ENCODE assay signal across 1 cellular context in genomic region chr17:45060382-45060823, GRCh38.
TF ChIP-seq lines count a peak whose summit lies in the region.

No MANE protein-coding gene starts in this region.

TF ChIP-seq in HepG2, 621 proteins besides CTCF, POLR2A, EP300 and RAD21 (continued from another document and continues in another):
- TF ChIP-seq ZNF407 (CRISPR knock-in tag; IDR thresholded peaks at IDR 0.05; ENCODE audit: not compliant biosample characterization) (no peak), FOXK1 (CRISPR knock-in tag; IDR thresholded peaks at IDR 0.05; ENCODE audit: borderline replicate concordance, low read depth) (no peak), ZNF569 (CRISPR knock-in tag; IDR thresholded peaks at IDR 0.05; ENCODE audit: borderline replicate concordance) (no peak), E2F5 (CRISPR knock-in tag; conservative IDR thresholded peaks at IDR 0.05) (no peak), RELA (CRISPR knock-in tag; IDR thresholded peaks at IDR 0.05) (no peak), CSRNP2 (CRISPR knock-in tag; conservative IDR thresholded peaks at IDR 0.05; ENCODE audit: low read depth) (no peak), PAXIP1 (CRISPR knock-in tag; conservative IDR thresholded peaks at IDR 0.05) (peak; percentile 30; the same call in 1 of the 2 replicates), CHCHD3 (CRISPR knock-in tag; IDR thresholded peaks at IDR 0.05) (no peak), ZBTB34 (CRISPR knock-in tag; IDR thresholded peaks at IDR 0.05) (no peak), NCOA5 (CRISPR knock-in tag; IDR thresholded peaks at IDR 0.05) (0 out of 2 replicates have a peak, but pooled peaks have one; percentile 40), ZNF280B (CRISPR knock-in tag; IDR thresholded peaks at IDR 0.05; ENCODE audit: borderline replicate concordance) (peak; percentile 28; the same call in 1 of the 2 replicates), ISL2 (CRISPR knock-in tag; IDR thresholded peaks at IDR 0.05) (no peak; the same call in 1 of the 2 replicates), ZBTB26 (CRISPR knock-in tag; IDR thresholded peaks at IDR 0.05; ENCODE audit: borderline replicate concordance) (no peak; the same call in 1 of the 2 replicates), BCL6 (CRISPR knock-in tag; IDR thresholded peaks at IDR 0.05) (no peak; the same call in 1 of the 2 replicates), ZNF282 (IDR thresholded peaks at IDR 0.05; ENCODE audit: partially characterized antibody) (no peak), CCDC6 (CRISPR knock-in tag; IDR thresholded peaks at IDR 0.05) (no peak), PCBP2 (optimal IDR thresholded peaks at IDR 0.05; ENCODE audit: low read depth, low read length, poor library complexity, severe bottlenecking) (no peak), ZNF350 (CRISPR knock-in tag; IDR thresholded peaks at IDR 0.05; ENCODE audit: borderline replicate concordance, low read depth) (no peak), DNMT3B (CRISPR knock-in tag; conservative IDR thresholded peaks at IDR 0.05) (no peak; the same call in 1 of the 2 replicates), ZNF609 (CRISPR knock-in tag; IDR thresholded peaks at IDR 0.05; ENCODE audit: borderline replicate concordance) (peak; percentile 47; the same call in 1 of the 2 replicates), ZNF772 (CRISPR knock-in tag; IDR thresholded peaks at IDR 0.05) (no peak), TFE3 (CRISPR knock-in tag; IDR thresholded peaks at IDR 0.05) (no peak)
